In the genomic region with DNA sequence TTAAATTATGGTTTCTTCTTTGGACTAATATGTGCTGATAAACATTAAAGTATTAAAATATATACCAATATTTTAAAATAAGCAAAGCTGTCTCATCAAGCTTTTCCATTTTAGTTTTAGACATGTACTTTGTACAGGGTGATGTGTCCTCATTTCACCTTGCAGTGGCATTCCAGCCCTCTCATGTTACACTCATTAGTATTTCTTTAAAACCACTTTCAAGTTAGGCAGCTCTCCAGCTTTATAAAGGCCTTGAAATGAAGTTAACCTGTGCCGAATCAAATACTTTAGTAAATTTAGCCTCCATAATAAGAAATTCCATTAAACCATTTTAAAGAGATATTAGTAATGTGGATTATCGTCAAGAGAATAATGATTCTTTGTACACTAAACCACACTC, we compare ENCODE assay signal across 15 cellular contexts.
A peak's percentile ranks its signal among the peaks of the same experiment; 100 is the strongest.
DNase-seq lines count a peak whose midpoint lies in the region; FAIRE-seq and TF ChIP-seq lines count a peak whose summit lies in the region.
"Had no signal": no experiment of that assay in that cellular context is flagged by ENCODE, and none has a peak within 500 bp of the region (broad histone marks: within the 10 kb centered on the region; RNA-seq: fewer than 3 reads in every experiment).

No MANE protein-coding gene starts in this region.

- FAIRE-seq in HTR-8/SVneo (lab: Jason Lieb, UNC): no peak
- FAIRE-seq: endothelial cell of umbilical vein had no signal

- peak; percentile 88 for DNase-seq in DMS 273 (lab: John Stamatoyannopoulos, UW; ENCODE audit: unreplicated experiment)
- peak; percentile 38 for DNase-seq in HTR-8/SVneo (ENCODE audit: insufficient read length, low spot score)
- peak; percentile 10 for DNase-seq in kidney glomerular epithelial cell (lab: John Stamatoyannopoulos, UW)
- DNase-seq in NCI-H2081 (lab: John Stamatoyannopoulos, UW): no peak
- no peak for DNase-seq in NCI-H345 treated with DMSO at 0.1 percent for 48 hours (lab: John Stamatoyannopoulos, UW; ENCODE audit: unreplicated experiment)
- DNase-seq in NCI-H128 (lab: John Stamatoyannopoulos, UW; ENCODE audit: unreplicated experiment): no peak
- no peak for DNase-seq in SK-N-DZ (ENCODE audit: low spot score)
- DNase-seq: amygdala; GF-D8; natural killer cell; NCI-H1105; stimulated activated CD4-positive, alpha-beta T cell treated with anti-CD3 and anti-CD28 coated beads, Interleukin-12 subunit alpha, Interleukin-12 subunit beta, amount 100 ng/mL, for 4 hours; T1000 had no signal

- no peak for TF ChIP-seq CTCF in VCaP (conservative IDR thresholded peaks at IDR 0.05)

- H3K27ac ChIP-seq in VCaP: peak overlapping the region; percentile 26; the same call in 1 of the 2 replicates

Comparison
In these comparisons a context has a peak if more than half of its experiments do, and no peak if none do; other contexts are left out.
1. DNase-seq: peak in DMS 273 (single experiment), HTR-8/SVneo (single experiment) and kidney glomerular epithelial cell (single experiment); none in NCI-H2081 (0 of 2), NCI-H345 treated with DMSO at 0.1 percent for 48 hours (single experiment), NCI-H128 (single experiment) and SK-N-DZ (single experiment).